23 cellular contexts compared by ENCODE assay signal in genomic region chr9:128151343-128152132, GRCh38. TPM values are rescaled to one million over a fixed set of nuclear protein-coding genes. Genes with fewer than 3 reads are reported as not detected.
DNase-seq lines count a peak whose midpoint lies in the region; ATAC-seq and TF ChIP-seq lines count a peak whose summit lies in the region.
"Had no signal": no experiment of that assay in that cellular context is flagged by ENCODE, and none has a peak within 500 bp of the region (broad histone marks: within the 10 kb centered on the region; RNA-seq: fewer than 3 reads in every experiment).

No MANE protein-coding gene starts in this region.

- WGBS in right lobe of liver (ENCODE audit: insufficient coverage, low coverage, low lambda C conversion rate, missing lambda C conversion rate): 81% methylated on average over 3 of the region's 17 CpGs
- whole genome bisulfite sequencing in spleen, 5 donors: 81 to 91% (median 88%) methylated on average over 8 to 17 of the region's 17 CpGs
- WGBS in sigmoid colon, 2 donors: 89 to 91% methylated on average over 17 of the region's 17 CpGs

- H3K27ac ChIP-seq in right lobe of liver (no peak overlapping the region), spleen (peak overlapping the region in 3 of 8 donors; percentile 52 to 73 (median 69)), sigmoid colon (no peak overlapping the region)
- H3K27ac ChIP-seq: SK-N-MC had no signal

- DNase-seq in H7: peak; percentile 38
- DNase-seq in effector memory CD8-positive, alpha-beta T cell: no peak
- DNase-seq in right lobe of liver: peak in 2 of 3 donors; percentile 46 to 55
- peak; percentile 63 for DNase-seq in spleen
- no peak for DNase-seq in sigmoid colon
- DNase-seq in midbrain (lab: John Stamatoyannopoulos, UW): no peak
- no peak for DNase-seq in SHP77 (lab: John Stamatoyannopoulos, UW)
- DNase-seq: activated CD4-positive, CD25-positive, alpha-beta regulatory T cell treated with anti-CD3 and anti-CD28 coated beads, Interleukin-2, amount 50 U/mL, for 72 hours; C1 segment of cervical spinal cord; cerebellar nuclear complex; COR-L47; DMS79; GF-D8; KG1; NCI-H446; nucleus accumbens; stimulated activated CD4-positive, alpha-beta T cell treated with anti-CD3 and anti-CD28 coated beads, Interleukin-2, amount 100 ng/mL, for 48 hours; trophoblast cell had no signal

- no peaks in the 10 kb centered on the region; the same call in 1 of the 2 replicates for H3K27me3 ChIP-seq in H7 (ENCODE audit: control insufficient read depth, insufficient read depth, low read length)
- H3K27me3 ChIP-seq in right lobe of liver: no peaks in the 10 kb centered on the region
- H3K27me3 ChIP-seq in spleen (replicated peaks in 1 of 7): no peaks in the 10 kb centered on the region
- no peaks in the 10 kb centered on the region for H3K27me3 ChIP-seq in sigmoid colon

- no peaks in the 10 kb centered on the region for H3K27me3 Mint-ChIP-seq in effector memory CD8-positive, alpha-beta T cell
- H3K27me3 Mint-ChIP-seq: activated CD8-positive, alpha-beta T cell treated with anti-CD3 and anti-CD28 coated beads for 36 hours; activated naive CD8-positive, alpha-beta T cell treated with anti-CD3 and anti-CD28 coated beads, Interleukin-2, amount 50 U/mL, for 24 hours had no signal

- no peaks in the 10 kb centered on the region for H3K36me3 Mint-ChIP-seq in effector memory CD8-positive, alpha-beta T cell (ENCODE audit: insufficient read depth)

- no peaks in the 10 kb centered on the region for H3K9me3 Mint-ChIP-seq in effector memory CD8-positive, alpha-beta T cell
- H3K9me3 Mint-ChIP-seq: activated CD8-positive, alpha-beta T cell treated with anti-CD3 and anti-CD28 coated beads for 36 hours; activated naive CD8-positive, alpha-beta T cell treated with anti-CD3 and anti-CD28 coated beads, Interleukin-2, amount 50 U/mL, for 24 hours had no signal

- H3K4me1 ChIP-seq in right lobe of liver (peaks cover 0 to 18% (median 8%) of the 10 kb centered on the region in 4 donors), spleen (peaks cover 0 to 37% (median 4%) of the 10 kb centered on the region in 6 donors), sigmoid colon (peaks cover 0 to 5% (median 0%) of the 10 kb centered on the region in 4 donors)

- H3K9me3 ChIP-seq in right lobe of liver (no peaks in the 10 kb centered on the region), spleen (no peaks in the 10 kb centered on the region), sigmoid colon (no peaks in the 10 kb centered on the region)

- no peak for ATAC-seq in effector memory CD8-positive, alpha-beta T cell (replicated peaks)
- ATAC-seq in right lobe of liver: no peak

- H3K36me3 ChIP-seq in H7 (replicated peaks; ENCODE audit: control insufficient read depth, insufficient read depth, low read length) (no peaks in the 10 kb centered on the region), right lobe of liver (no peaks in the 10 kb centered on the region), spleen (no peaks in the 10 kb centered on the region), sigmoid colon (no peaks in the 10 kb centered on the region)

- no peak for TF ChIP-seq POLR2A in right lobe of liver (IDR thresholded peaks at IDR 0.05)
- no peak for TF ChIP-seq POLR2A in spleen (IDR thresholded peaks at IDR 0.05)
- no peak for TF ChIP-seq POLR2A in sigmoid colon (IDR thresholded peaks at IDR 0.05)

- intact Hi-C loops in right lobe of liver (cut with DNase I): no loop called here
- intact Hi-C loops in spleen (cut with DNase I; ENCODE audit: low total_unique reads): no loop called here
- intact Hi-C loops in sigmoid colon (cut with DNase I): no loop called here

- TF ChIP-seq CTCF in right lobe of liver (IDR thresholded peaks at IDR 0.05) (no peak), spleen (IDR thresholded peaks at IDR 0.05 in 8 of 11, conservative IDR thresholded peaks at IDR 0.05 in 3 of 11) (no peak), sigmoid colon (IDR thresholded peaks at IDR 0.05) (no peak)

- H3K4me1 Mint-ChIP-seq in effector memory CD8-positive, alpha-beta T cell (ENCODE audit: low read depth in 2 of 2): peaks cover 4 to 6% of the 10 kb centered on the region in 2 donors
- H3K4me1 Mint-ChIP-seq: activated naive CD8-positive, alpha-beta T cell treated with anti-CD3 and anti-CD28 coated beads, Interleukin-2, amount 50 U/mL, for 24 hours had no signal

- H3K4me3 Mint-ChIP-seq in effector memory CD8-positive, alpha-beta T cell: no peak overlapping the region
- H3K4me3 Mint-ChIP-seq: activated CD8-positive, alpha-beta T cell treated with anti-CD3 and anti-CD28 coated beads for 36 hours; activated naive CD8-positive, alpha-beta T cell treated with anti-CD3 and anti-CD28 coated beads, Interleukin-2, amount 50 U/mL, for 24 hours had no signal

- H3K4me3 ChIP-seq in H7 (ENCODE audit: insufficient read depth, low read depth, low read length): no peak overlapping the region
- H3K4me3 ChIP-seq in right lobe of liver: no peak overlapping the region
- H3K4me3 ChIP-seq in spleen: no peak overlapping the region
- H3K4me3 ChIP-seq in sigmoid colon: no peak overlapping the region
- H3K4me3 ChIP-seq: SK-N-MC had no signal

- H3K27ac Mint-ChIP-seq in effector memory CD8-positive, alpha-beta T cell: peak overlapping the region; percentile 54 to 73
- H3K27ac Mint-ChIP-seq: activated CD8-positive, alpha-beta T cell treated with anti-CD3 and anti-CD28 coated beads for 36 hours; activated naive CD8-positive, alpha-beta T cell treated with anti-CD3 and anti-CD28 coated beads, Interleukin-2, amount 50 U/mL, for 24 hours had no signal

- no peak for TF ChIP-seq EP300 in sigmoid colon (IDR thresholded peaks at IDR 0.05)

RNA-seq across cellular contexts. Expression of gene LCN2, which starts 2.3 kb away (rescaled TPM):
- 1.4 TPM in 1 of 2 replicates, not detected in the other for total RNA-seq in H7 (2014; rRNA removed; shearing (Covaris generic))
- total RNA-seq in right lobe of liver (10 to 100 TPM in 4 of 6 experiments, 1 to 10 TPM in 2; 2.7 to 81.8 (median 18.1) TPM), spleen (100 to 1,000 TPM in 1 of 7 donors, 10 to 100 TPM in 5, 1 to 10 TPM in 1; 7.7 to 218 (median 20.3) TPM), sigmoid colon (not detected)
- polyA plus RNA-seq in spleen (10 to 100 TPM; 10.7 to 17.5 (median 13.3) TPM), sigmoid colon (1,000 to 10,000 TPM in 1 of 3 donors, 10 to 100 TPM in 1, 1 to 10 TPM in 1; 9.6 to 1,818 (median 79.8) TPM)
- total RNA-seq: activated CD8-positive, alpha-beta T cell treated with anti-CD3 and anti-CD28 coated beads for 36 hours; lung microvascular endothelial cell; T-helper 1 cell treated with Interleukin-12 subunit alpha and Interleukin-12 subunit beta and Interleukin-4 antibody, amounts not matched to agents 30 ng/mL and 1 ng/mL, for 36 hours had no signal

RNA-seq across cellular contexts. Expression of gene BBLN, which starts 8.5 kb away (rescaled TPM):
- 121 and 130 TPM in 2 replicates for total RNA-seq in H7 (2014; rRNA removed; shearing (Covaris generic))
- total RNA-seq in right lobe of liver (100 to 1,000 TPM in 2 of 6 experiments, 10 to 100 TPM in 4; 13.5 to 192 (median 17.7) TPM), spleen (100 to 1,000 TPM in 3 of 7 donors, 10 to 100 TPM in 4; 43.5 to 220 (median 59.2) TPM), sigmoid colon (100 to 1,000 TPM; 158 to 273 (median 204) TPM)
- polyA plus RNA-seq in spleen (100 to 1,000 TPM; 152 to 201 (median 178) TPM), sigmoid colon (100 to 1,000 TPM; 111 to 123 (median 113) TPM)

RNA-seq across cellular contexts. Expression of gene PTGES2, which starts 24.0 kb away (rescaled TPM):
- 143 and 197 TPM in 2 replicates for total RNA-seq in H7 (2014; rRNA removed; shearing (Covaris generic))
- total RNA-seq in right lobe of liver (10 to 100 TPM; 27.2 to 67.2 (median 30.5) TPM), spleen (10 to 100 TPM; 45.2 to 66.6 (median 58.5) TPM), sigmoid colon (100 to 1,000 TPM in 2 of 4 donors, 10 to 100 TPM in 2; 60.0 to 119 (median 97.5) TPM)
- polyA plus RNA-seq in spleen (10 to 100 TPM; 45.8 to 71.2 (median 54.0) TPM), sigmoid colon (10 to 100 TPM; 56.5 to 82.2 (median 66.1) TPM)

RNA-seq across cellular contexts. Expression of gene CIZ1, which starts 39.8 kb away (rescaled TPM):
- total RNA-seq in H7 (2014; rRNA removed; shearing (Covaris generic)): 36.8 and 41.0 TPM in 2 replicates
- total RNA-seq in right lobe of liver (10 to 100 TPM; 15.9 to 33.5 (median 24.0) TPM), spleen (10 to 100 TPM; 61.9 to 98.2 (median 89.2) TPM), sigmoid colon (100 to 1,000 TPM in 1 of 4 donors, 10 to 100 TPM in 3; 60.2 to 116 (median 68.5) TPM)
- polyA plus RNA-seq in spleen (10 to 100 TPM; 24.7 to 50.0 (median 34.5) TPM), sigmoid colon (10 to 100 TPM; 25.7 to 58.3 (median 46.8) TPM)

RNA-seq across cellular contexts. Expression of gene DNM1, which starts 51.6 kb away (rescaled TPM):
- total RNA-seq in H7 (2014; rRNA removed; shearing (Covaris generic)): 16.9 and 35.0 TPM in 2 replicates
- 1 to 10 TPM in 4 of 6 experiments, under 1 TPM in 2; 0.43 to 3.1 (median 1.8) TPM for total RNA-seq in right lobe of liver
- 1 to 10 TPM in 6 of 7 donors, under 1 TPM in 1; 0.42 to 3.6 (median 2.1) TPM for total RNA-seq in spleen
- polyA plus RNA-seq in spleen: 1 to 10 TPM; 1.2 to 1.3 (median 1.3) TPM
- 10 to 100 TPM in 2 of 4 donors, 1 to 10 TPM in 2; 7.7 to 40.2 (median 12.9) TPM for total RNA-seq in sigmoid colon
- 1 to 10 TPM in 2 of 3 donors, under 1 TPM in 1; 0.46 to 9.3 (median 1.2) TPM for polyA plus RNA-seq in sigmoid colon

Comparison
In these comparisons a context has a peak if more than half of its experiments do, and no peak if none do; other contexts are left out.
1. DNase-seq: peak in H7 (single experiment), right lobe of liver (2 of 3) and spleen (single experiment); none in effector memory CD8-positive, alpha-beta T cell (0 of 3), sigmoid colon (single experiment), midbrain (single experiment) and SHP77 (0 of 2).